In the genomic region with DNA sequence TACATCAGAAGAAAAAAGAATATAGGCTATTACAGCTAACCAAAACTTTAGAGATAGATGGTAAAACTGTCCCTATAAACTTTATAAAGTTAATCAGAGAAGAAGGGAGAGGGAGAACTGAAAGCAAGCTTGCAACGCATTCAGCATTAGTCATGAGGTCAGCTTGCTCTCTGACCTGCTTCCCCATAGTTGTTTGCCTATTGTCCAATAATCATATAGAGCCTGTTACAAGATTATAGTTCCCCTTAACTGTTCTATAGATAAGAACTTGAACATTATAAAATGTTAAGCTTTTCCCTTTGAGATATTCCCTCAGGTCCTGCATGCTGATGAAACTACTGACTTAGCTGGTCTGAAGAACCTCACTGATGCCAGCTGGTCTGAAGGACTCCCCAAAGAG, we compare ENCODE assay signal across 1 cellular context.
TF ChIP-seq lines count a peak whose summit lies in the region.

No MANE protein-coding gene starts in this region.

TF ChIP-seq in HepG2, 621 proteins besides CTCF, POLR2A, EP300 and RAD21 (continued from another document):
- TF ChIP-seq, protein P1, sequence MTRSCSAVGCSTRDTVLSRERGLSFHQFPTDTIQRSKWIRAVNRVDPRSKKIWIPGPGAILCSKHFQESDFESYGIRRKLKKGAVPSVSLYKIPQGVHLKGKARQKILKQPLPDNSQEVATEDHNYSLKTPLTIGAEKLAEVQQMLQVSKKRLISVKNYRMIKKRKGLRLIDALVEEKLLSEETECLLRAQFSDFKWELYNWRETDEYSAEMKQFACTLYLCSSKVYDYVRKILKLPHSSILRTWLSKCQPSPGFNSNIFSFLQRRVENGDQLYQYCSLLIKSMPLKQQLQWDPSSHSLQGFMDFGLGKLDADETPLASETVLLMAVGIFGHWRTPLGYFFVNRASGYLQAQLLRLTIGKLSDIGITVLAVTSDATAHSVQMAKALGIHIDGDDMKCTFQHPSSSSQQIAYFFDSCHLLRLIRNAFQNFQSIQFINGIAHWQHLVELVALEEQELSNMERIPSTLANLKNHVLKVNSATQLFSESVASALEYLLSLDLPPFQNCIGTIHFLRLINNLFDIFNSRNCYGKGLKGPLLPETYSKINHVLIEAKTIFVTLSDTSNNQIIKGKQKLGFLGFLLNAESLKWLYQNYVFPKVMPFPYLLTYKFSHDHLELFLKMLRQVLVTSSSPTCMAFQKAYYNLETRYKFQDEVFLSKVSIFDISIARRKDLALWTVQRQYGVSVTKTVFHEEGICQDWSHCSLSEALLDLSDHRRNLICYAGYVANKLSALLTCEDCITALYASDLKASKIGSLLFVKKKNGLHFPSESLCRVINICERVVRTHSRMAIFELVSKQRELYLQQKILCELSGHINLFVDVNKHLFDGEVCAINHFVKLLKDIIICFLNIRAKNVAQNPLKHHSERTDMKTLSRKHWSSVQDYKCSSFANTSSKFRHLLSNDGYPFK (CRISPR knock-in tag; IDR thresholded peaks at IDR 0.05; ENCODE audit: borderline replicate concordance), result no peak
- TF ChIP-seq ZNF296 (CRISPR knock-in tag; conservative IDR thresholded peaks at IDR 0.05) (no peak), ZHX2 (IDR thresholded peaks at IDR 0.05; ENCODE audit: low read depth) (no peak), ZHX2 (CRISPR knock-in tag; IDR thresholded peaks at IDR 0.05; ENCODE audit: borderline replicate concordance) (no peak), ZNF260 (CRISPR knock-in tag; IDR thresholded peaks at IDR 0.05; ENCODE audit: borderline replicate concordance, low read depth) (no peak), KDM5A (IDR thresholded peaks at IDR 0.05; ENCODE audit: borderline replicate concordance, low read length) (no peak), SP2 (CRISPR knock-in tag; IDR thresholded peaks at IDR 0.05) (no peak), ZNF615 (CRISPR knock-in tag; IDR thresholded peaks at IDR 0.05; ENCODE audit: borderline replicate concordance) (no peak), E2F1 (CRISPR knock-in tag; IDR thresholded peaks at IDR 0.05) (no peak), ELF1 (CRISPR knock-in tag; IDR thresholded peaks at IDR 0.05) (no peak), KLF6 (CRISPR knock-in tag; IDR thresholded peaks at IDR 0.05) (no peak)
